Comparison of ENCODE assay signal across 14 cellular contexts in the genomic region with DNA sequence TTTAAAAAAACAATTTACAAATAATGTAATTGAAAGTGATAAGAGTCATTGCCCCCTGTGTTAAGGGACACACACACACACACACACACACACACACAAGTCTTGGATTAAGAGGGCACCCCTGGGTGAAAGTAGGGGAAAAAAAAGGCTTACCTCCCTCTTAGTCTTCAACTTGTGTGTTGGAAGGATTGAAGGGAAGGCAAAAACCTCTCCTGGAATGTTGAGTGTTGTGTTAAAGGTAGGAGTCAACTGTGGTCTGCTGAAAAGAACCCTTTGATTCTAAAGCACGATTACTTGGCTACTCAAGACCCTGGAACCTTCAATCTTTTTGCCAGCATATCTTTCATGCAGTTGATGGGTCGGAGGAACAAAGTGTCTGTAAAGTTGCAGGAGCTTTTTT. TPM values are rescaled to one million over a fixed set of nuclear protein-coding genes. Genes with fewer than 3 reads are reported as not detected.
A peak's percentile ranks its signal among the peaks of the same experiment; 100 is the strongest.
DNase-seq lines count a peak whose midpoint lies in the region; ATAC-seq and TF ChIP-seq lines count a peak whose summit lies in the region.
"Had no signal": no experiment of that assay in that cellular context is flagged by ENCODE, and none has a peak within 500 bp of the region (broad histone marks: within the 10 kb centered on the region; RNA-seq: fewer than 3 reads in every experiment).

No MANE protein-coding gene starts in this region.

- peaks cover 76% of the 10 kb centered on the region for H3K79me2 ChIP-seq in PC-9 (ENCODE audit: low read depth)

- no peaks in the 10 kb centered on the region; the same call in 1 of the 2 replicates for H3F3A ChIP-seq in PC-9 (ENCODE audit: insufficient read depth, low read depth)

- H3K9me3 Mint-ChIP-seq in immature natural killer cell: no peaks in the 10 kb centered on the region

- 0 out of 2 replicates have a peak overlapping the region, but pooled peaks have one; percentile 14 for H3K4me2 ChIP-seq in PC-9

- H3K36me3 Mint-ChIP-seq in immature natural killer cell: no peaks in the 10 kb centered on the region
- H3K36me3 Mint-ChIP-seq: naive B cell had no signal

- no peaks in the 10 kb centered on the region for H3K9me3 ChIP-seq in PC-9 (ENCODE audit: insufficient read depth, low read depth)
- no peaks in the 10 kb centered on the region for H3K9me3 ChIP-seq in esophagus (ENCODE audit: control insufficient read depth in 2 of 2, insufficient read depth in 1 of 2, low read depth in 1 of 2, low read length in 1 of 2)
- no peaks in the 10 kb centered on the region for H3K9me3 ChIP-seq in muscle layer of colon (ENCODE audit: low read length)
- no peaks in the 10 kb centered on the region for H3K9me3 ChIP-seq in transverse colon
- H3K9me3 ChIP-seq: HAP-1 had no signal

- intact Hi-C loops in PC-9 (cut with micrococcal nuclease; ENCODE audit: unreplicated experiment): no loop called here
- intact Hi-C loops in transverse colon (cut with DNase I; ENCODE audit: low total_unique reads): no loop called here

- H3K9me2 ChIP-seq in PC-9 (ENCODE audit: insufficient read depth): no peaks in the 10 kb centered on the region

- no TSS peak for BruUV-seq in PC-9 (replicated peaks; lab: Mats Ljungman, UMichigan)

- CTCF ChIA-PET in PC-9 (lab: Charles Lee): no interaction called here

- TF ChIP-seq CTCF in PC-9 (conservative IDR thresholded peaks at IDR 0.05) (no peak), transverse colon (IDR thresholded peaks at IDR 0.05) (no peak)

- H3K4me3 ChIP-seq in PC-9 (no peak overlapping the region), esophagus (ENCODE audit: low read depth in 1 of 2, low read length in 2 of 2) (peak overlapping the region in 1 of 2 donors; percentile 14), muscle layer of colon (ENCODE audit: low read depth in 1 of 2, low read length in 2 of 2) (peak overlapping the region; percentile 30 to 51), transverse colon (peak overlapping the region in 2 of 4 donors; percentile 86 to 90)
- H3K4me3 ChIP-seq: HAP-1 had no signal

- H3K27ac ChIP-seq in PC-9 (no peak overlapping the region), esophagus (ENCODE audit: low read depth in 2 of 2, low read length in 1 of 2) (peak overlapping the region; percentile 55 to 61), muscle layer of colon (ENCODE audit: low read depth, low read length) (peak overlapping the region; percentile 32), transverse colon (peak overlapping the region; percentile 87 to 89 (median 87))

- H3K4me3 Mint-ChIP-seq in immature natural killer cell: no peak overlapping the region
- H3K4me3 Mint-ChIP-seq: naive B cell had no signal

- peaks cover 2 to 9% of the 10 kb centered on the region in 2 donors for H3K4me1 Mint-ChIP-seq in immature natural killer cell

- no peak for DNase-seq in PC-9
- no peak for DNase-seq in transverse colon
- no peak for DNase-seq in immature natural killer cell
- DNase-seq: activated CD4-positive, alpha-beta T cell treated with anti-CD3 and anti-CD28 coated beads, Interleukin-2, amount 50 U/mL, for 4 hours; activated naive CD4-positive, alpha-beta T cell treated with Interleukin-2 at 50 U/mL for 16 hours; COR-L47; KBM-7; naive B cell; NCI-H187 treated with DMSO at 0.1 percent for 48 hours had no signal

- H4K20me1 ChIP-seq in PC-9 (ENCODE audit: insufficient read depth): no peaks in the 10 kb centered on the region

- TF ChIP-seq POLR2A in transverse colon (IDR thresholded peaks at IDR 0.05): no peak

- H3K36me3 ChIP-seq in PC-9 (ENCODE audit: low read depth) (0 out of 2 replicates have a peak, but pooled peaks cover 19% of the 10 kb centered on the region), esophagus (ENCODE audit: control insufficient read depth in 2 of 2, insufficient read depth in 2 of 2, low read length in 1 of 2) (no peaks in the 10 kb centered on the region), muscle layer of colon (ENCODE audit: insufficient read depth, low read length) (no peaks in the 10 kb centered on the region), transverse colon (no peaks in the 10 kb centered on the region)
- H3K36me3 ChIP-seq: HAP-1 had no signal

- H3K4me1 ChIP-seq in PC-9 (replicated peaks; ENCODE audit: insufficient read depth) (peaks cover 33% of the 10 kb centered on the region), esophagus (ENCODE audit: control insufficient read depth in 2 of 2, insufficient read depth in 2 of 2, low read length in 1 of 2) (peaks cover 0 to 2% of the 10 kb centered on the region in 2 donors), muscle layer of colon (ENCODE audit: insufficient read depth, low read length) (peaks cover 36% of the 10 kb centered on the region), transverse colon (peaks cover 0 to 53% (median 0%) of the 10 kb centered on the region in 4 donors)

- no peak for ATAC-seq in HG03280 (IDR thresholded peaks at IDR 0.05; ENCODE audit: unreplicated experiment)
- ATAC-seq in HG02610 (IDR thresholded peaks at IDR 0.05; ENCODE audit: unreplicated experiment): no peak

- 21 to 38% methylated on average over 2 of the region's 2 CpGs for WGBS in esophagus, 2 donors
- WGBS in transverse colon (ENCODE audit: low coverage in 1 of 2), 2 donors: 46 to 57% methylated on average over 2 of the region's 2 CpGs

- H3K27ac Mint-ChIP-seq in immature natural killer cell: no peak overlapping the region
- H3K27ac Mint-ChIP-seq: naive B cell had no signal

- in situ Hi-C loops in transverse colon (cut with MboI; ENCODE audit: low pct_ligation_motif_present in 1 of 4, low pct_unique_long_range_greater_than_20kb in 1 of 4, low sequenced_read_pairs in 3 of 4): loop anchor here in 1 of 4 donors (10.0 kb wide), 1 partner anchor 219 kb away; no protein-coding TSS in a partner anchor

- no peak overlapping the region for H2AFZ ChIP-seq in PC-9

- POLR2A ChIA-PET in PC-9 (lab: Charles Lee; ENCODE audit: unreplicated experiment): no interaction called here

- H3K27me3 ChIP-seq in PC-9 (ENCODE audit: insufficient read depth, low read depth) (no peaks in the 10 kb centered on the region), esophagus (ENCODE audit: control insufficient read depth in 1 of 2, insufficient read depth in 2 of 2, low read length in 2 of 2) (no peaks in the 10 kb centered on the region), muscle layer of colon (ENCODE audit: control insufficient read depth in 1 of 2, insufficient read depth in 2 of 2, low read length in 2 of 2) (no peaks in the 10 kb centered on the region), transverse colon (no peaks in the 10 kb centered on the region)

- H3K27me3 Mint-ChIP-seq in immature natural killer cell (ENCODE audit: low read depth in 3 of 3): peaks cover 0 to 12% (median 2%) of the 10 kb centered on the region in 3 donors

- no peak for TF ChIP-seq EP300 in transverse colon (IDR thresholded peaks at IDR 0.05; ENCODE audit: low read depth)

- peak overlapping the region; percentile 24 for H3K9ac ChIP-seq in muscle layer of colon (ENCODE audit: low read length)

RNA-seq across cellular contexts. Expression of a gene that starts 6.4 kb away (rescaled TPM):
- total RNA-seq in PC-9 (2021): 44.5 and 57.7 TPM in 2 replicates
- polyA plus RNA-seq in esophagus: 10 to 100 TPM in 1 of 2 donors, 1 to 10 TPM in 1; 8.1 to 10.5 TPM
- total RNA-seq in transverse colon: 10 to 100 TPM; 46.8 to 77.2 (median 50.7) TPM
- under 1 TPM in 2 of 3 donors, not detected in 1; 0.40 to 0.72 TPM for polyA plus RNA-seq in immature natural killer cell
